In genomic region chr19:29587518-29587986, GRCh38 we compare ENCODE assay signal across 8 cellular contexts. TPM values are rescaled to one million over a fixed set of nuclear protein-coding genes. Genes with fewer than 3 reads are reported as not detected.
A peak's percentile ranks its signal among the peaks of the same experiment; 100 is the strongest.
DNase-seq lines count a peak whose midpoint lies in the region; ATAC-seq and TF ChIP-seq lines count a peak whose summit lies in the region.

No MANE protein-coding gene starts in this region.

- no peaks in the 10 kb centered on the region for H3K4me1 ChIP-seq in endodermal cell (ENCODE audit: control insufficient read depth, insufficient read depth, low read length)

- H3K36me3 ChIP-seq in endodermal cell (ENCODE audit: control insufficient read depth, insufficient read depth, low read length) = no peaks in the 10 kb centered on the region

- DNase-seq in activated T-cell treated with anti-CD3 and anti-CD28 coated beads, Interleukin-2, amount 50 U/mL, for 24 hours = peak; percentile 54
- peak; percentile 41 for DNase-seq in stimulated activated CD4-positive, alpha-beta T cell treated with anti-CD3 and anti-CD28 coated beads, Interleukin-2, amount 100 ng/mL, for 4 hours (ENCODE audit: low read depth)
- DNase-seq in AG20443 (ENCODE audit: low spot score) = no peak
- no peak for DNase-seq in endodermal cell

- no peak for TF ChIP-seq CTCF in endodermal cell (conservative IDR thresholded peaks at IDR 0.05)

- H3K4me1 Mint-ChIP-seq in activated T-cell treated with anti-CD3 and anti-CD28 coated beads, Interleukin-2, amount 50 U/mL, for 24 hours (ENCODE audit: low read depth) = peaks cover 48% of the 10 kb centered on the region
- no peaks in the 10 kb centered on the region for H3K4me1 Mint-ChIP-seq in endodermal cell

- no peak overlapping the region for H3K9ac ChIP-seq in endodermal cell (ENCODE audit: extremely low read depth, low read length, poor library complexity, severe bottlenecking)

- H3K27ac ChIP-seq in endodermal cell (ENCODE audit: low read depth, low read length) = no peak overlapping the region

- no peak overlapping the region for H3K4me3 ChIP-seq in endodermal cell (ENCODE audit: low read length)

- H3K36me3 Mint-ChIP-seq in activated T-cell treated with anti-CD3 and anti-CD28 coated beads, Interleukin-2, amount 50 U/mL, for 24 hours (ENCODE audit: low read depth) = no peaks in the 10 kb centered on the region
- H3K36me3 Mint-ChIP-seq in endodermal cell (ENCODE audit: low read depth) = no peaks in the 10 kb centered on the region

- no peaks in the 10 kb centered on the region for H3K9me3 Mint-ChIP-seq in activated T-cell treated with anti-CD3 and anti-CD28 coated beads, Interleukin-2, amount 50 U/mL, for 24 hours
- H3K9me3 Mint-ChIP-seq in endodermal cell = peaks cover 6% of the 10 kb centered on the region

- no peak overlapping the region for H3K4me3 Mint-ChIP-seq in activated T-cell treated with anti-CD3 and anti-CD28 coated beads, Interleukin-2, amount 50 U/mL, for 24 hours
- no peak overlapping the region for H3K4me3 Mint-ChIP-seq in endodermal cell

- no peaks in the 10 kb centered on the region for H3K9me3 ChIP-seq in endodermal cell (ENCODE audit: control insufficient read depth, low read length)

- WGBS in endodermal cell (ENCODE audit: insufficient coverage in 1 of 2, insufficient read length in 1 of 2), 2 experiments = 71% methylated on average over 1 of the region's 2 CpGs; no CpG with 5 or more reads in 1 of the 2 experiments

- peak; percentile 74 for ATAC-seq in GM19025 (IDR thresholded peaks at IDR 0.05; ENCODE audit: low read depth, unreplicated experiment)
- peak; percentile 48 for ATAC-seq in HG03457 (IDR thresholded peaks at IDR 0.05; ENCODE audit: unreplicated experiment)
- no peak for ATAC-seq in HG02840 (IDR thresholded peaks at IDR 0.05; ENCODE audit: low FRiP score, unreplicated experiment)
- no peak for ATAC-seq in GM19035 (IDR thresholded peaks at IDR 0.05; ENCODE audit: unreplicated experiment)

- H3K27me3 Mint-ChIP-seq in activated T-cell treated with anti-CD3 and anti-CD28 coated beads, Interleukin-2, amount 50 U/mL, for 24 hours = peaks cover 23% of the 10 kb centered on the region
- H3K27me3 Mint-ChIP-seq in endodermal cell (ENCODE audit: insufficient read depth) = peaks cover 74% of the 10 kb centered on the region

- peaks cover 49% of the 10 kb centered on the region for H3K27me3 ChIP-seq in endodermal cell (ENCODE audit: control insufficient read depth, insufficient read depth, low read length, poor library complexity, severe bottlenecking)

- peak overlapping the region; percentile 79 for H3K27ac Mint-ChIP-seq in activated T-cell treated with anti-CD3 and anti-CD28 coated beads, Interleukin-2, amount 50 U/mL, for 24 hours
- H3K27ac Mint-ChIP-seq in endodermal cell = no peak overlapping the region

RNA-seq across cellular contexts. Expression of gene POP4, which starts 18.5 kb away (rescaled TPM):
- 10 to 100 TPM; 58.2 to 59.7 TPM for total RNA-seq in endodermal cell
- polyA plus RNA-seq in endodermal cell (2013, experiment 1 of 2) = 66.2 TPM
- polyA plus RNA-seq in endodermal cell (2013, experiment 2 of 2) = 59.5 TPM

Comparison
In these comparisons a context has a peak if more than half of its experiments do, and no peak if none do; other contexts are left out.
1. ATAC-seq: peak in GM19025 (single experiment) and HG03457 (single experiment); none in HG02840 (single experiment) and GM19035 (single experiment).
2. DNase-seq: peak in activated T-cell treated with anti-CD3 and anti-CD28 coated beads, Interleukin-2, amount 50 U/mL, for 24 hours (single experiment) and stimulated activated CD4-positive, alpha-beta T cell treated with anti-CD3 and anti-CD28 coated beads, Interleukin-2, amount 100 ng/mL, for 4 hours (single experiment); none in AG20443 (single experiment) and endodermal cell (single experiment).